Comparison of ENCODE assay signal across 21 cellular contexts in genomic region chr3:160444411-160444810, GRCh38. TPM values are rescaled to one million over a fixed set of nuclear protein-coding genes. Genes with fewer than 3 reads are reported as not detected.
A peak's percentile ranks its signal among the peaks of the same experiment; 100 is the strongest.
DNase-seq lines count a peak whose midpoint lies in the region; ATAC-seq, FAIRE-seq and TF ChIP-seq lines count a peak whose summit lies in the region.
"Had no signal": no experiment of that assay in that cellular context is flagged by ENCODE, and none has a peak within 500 bp of the region (broad histone marks: within the 10 kb centered on the region; RNA-seq: fewer than 3 reads in every experiment).

No MANE protein-coding gene starts in this region.

- dilution Hi-C loops in mammary epithelial cell (cut with HindIII; ENCODE audit: low sequenced_read_pairs): loop anchor here (5.0 kb wide), 1 partner anchor 37 kb away; no protein-coding TSS in a partner anchor

- H4K20me1 ChIP-seq in mammary epithelial cell (ENCODE audit: insufficient read depth, low read length) (no peaks in the 10 kb centered on the region), K562 (replicated peaks; ENCODE audit: control insufficient read depth, insufficient read depth, low read length) (no peaks in the 10 kb centered on the region)

- CTCF ChIA-PET in MCF 10A (lab: Yijun Ruan, JAX) (interaction anchor here (1.0 kb wide), 1 partner anchor 41 kb away, joined by 7 read pairs; no protein-coding TSS in a partner anchor), mammary epithelial cell (lab: Charles Lee; ENCODE audit: low non-redundant PET) (no interaction called here), K562 (lab: Yijun Ruan, JAX; ENCODE audit: low intra/inter-chr PET ratio) (no interaction called here)

- no peak overlapping the region for H3K4me2 ChIP-seq in mammary epithelial cell (ENCODE audit: insufficient read depth, low read depth, low read length)
- H3K4me2 ChIP-seq in K562 (ENCODE audit: insufficient read depth, low read length): no peak overlapping the region
- H3K4me2 ChIP-seq: hepatocyte had no signal

- peak; percentile 55 for FAIRE-seq in K562 (lab: Jason Lieb, UNC)
- FAIRE-seq: GM19239, islet of Langerhans had no signal

- in situ Hi-C loops in mammary epithelial cell (cut with MboI; ENCODE audit: low sequenced_read_pairs in 2 of 2) (no loop called here), K562 (cut with MboI) (no loop called here)

- peak; percentile 8 for DNase-seq in MCF 10A (ENCODE audit: unreplicated experiment)
- no peak for DNase-seq in mammary epithelial cell
- peak; percentile 44 to 76 (median 56) for DNase-seq in K562 (ENCODE audit: extremely low read depth in 1 of 4, low spot score in 3 of 4)
- no peak for DNase-seq in GM20000 (ENCODE audit: low spot score)
- no peak for DNase-seq in NK-92 (lab: John Stamatoyannopoulos, UW; ENCODE audit: unreplicated experiment)
- DNase-seq in activated T-cell treated with anti-CD3 and anti-CD28 coated beads, Interleukin-2, amount 50 U/mL, for 24 hours: no peak
- DNase-seq: activated CD8-positive, alpha-beta T cell treated with anti-CD3 and anti-CD28 coated beads for 36 hours; activated naive CD4-positive, alpha-beta T cell treated with anti-CD3 and anti-CD28 coated beads, Interleukin-2, amount 50 U/mL, for 16 hours; activated T-cell treated with anti-CD3 and anti-CD28 coated beads, Interleukin-2, amount 50 U/mL, for 1 hour; KG1; NCI-H1105; NCI-H2081; NCI-H510A treated with DMSO at 0.1 percent for 48 hours; stimulated activated CD4-positive, alpha-beta T cell treated with anti-CD3 and anti-CD28 coated beads, Interleukin-12 subunit alpha, Interleukin-12 subunit beta, amount 100 ng/mL, for 4 hours had no signal

- H3K27me3 Mint-ChIP-seq in MCF 10A (ENCODE audit: insufficient read depth, unreplicated experiment): no peaks in the 10 kb centered on the region
- H3K27me3 Mint-ChIP-seq in activated T-cell treated with anti-CD3 and anti-CD28 coated beads, Interleukin-2, amount 50 U/mL, for 24 hours: no peaks in the 10 kb centered on the region
- H3K27me3 Mint-ChIP-seq: activated CD8-positive, alpha-beta T cell treated with anti-CD3 and anti-CD28 coated beads for 36 hours had no signal

- no peaks in the 10 kb centered on the region for H3K9me3 Mint-ChIP-seq in MCF 10A (ENCODE audit: unreplicated experiment)
- no peaks in the 10 kb centered on the region for H3K9me3 Mint-ChIP-seq in activated T-cell treated with anti-CD3 and anti-CD28 coated beads, Interleukin-2, amount 50 U/mL, for 24 hours

- WGBS in mammary epithelial cell (ENCODE audit: low coverage, missing lambda C conversion rate): 40% methylated on average over 1 of the region's 1 CpG
- 23% methylated on average over 1 of the region's 1 CpG for WGBS in K562 (ENCODE audit: insufficient coverage, low coverage, missing lambda C conversion rate)

- ATAC-seq in K562 (peak; percentile 69), GM19397 (IDR thresholded peaks at IDR 0.05; ENCODE audit: unreplicated experiment) (no peak)
- ATAC-seq: activated CD8-positive, alpha-beta T cell treated with anti-CD3 and anti-CD28 coated beads for 36 hours; Right ventricle myocardium inferior had no signal

- intact Hi-C loops in MCF 10A (cut with micrococcal nuclease): no loop called here
- intact Hi-C loops in mammary epithelial cell (cut with micrococcal nuclease): no loop called here
- intact Hi-C loops in K562 (cut with micrococcal nuclease): no loop called here

- TF ChIP-seq CTCF in MCF 10A (IDR thresholded peaks at IDR 0.05; ENCODE audit: unreplicated experiment): no peak
- no peak for TF ChIP-seq CTCF in mammary epithelial cell (conservative IDR thresholded peaks at IDR 0.05 in 1 of 2, IDR thresholded peaks at IDR 0.05 in 1 of 2; ENCODE audit: extremely low read depth in 1 of 2, insufficient read depth in 1 of 2, low read depth in 1 of 2, low read length in 2 of 2)
- no peak for TF ChIP-seq CTCF in K562 (IDR thresholded peaks at IDR 0.05 in 2 of 3, conservative IDR thresholded peaks at IDR 0.05 in 1 of 3; ENCODE audit: insufficient read depth in 2 of 3, low read depth in 1 of 3, low read length in 3 of 3)
- TF ChIP-seq CTCF in GM20000 (IDR thresholded peaks at IDR 0.05; ENCODE audit: extremely low read depth, missing control alignments): no peak

- H3K4me3 ChIP-seq in mammary epithelial cell (replicated peaks in 1 of 3; ENCODE audit: insufficient read depth in 1 of 3, low read depth in 2 of 3, low read length in 3 of 3): no peak overlapping the region
- no peak overlapping the region for H3K4me3 ChIP-seq in K562
- H3K4me3 ChIP-seq: HAP-1, hepatocyte had no signal

- H3K27ac ChIP-seq in mammary epithelial cell (ENCODE audit: insufficient read depth, low read depth, low read length) (no peak overlapping the region), K562 (ENCODE audit: extremely low read depth, low read depth, low read length) (peak overlapping the region; percentile 35)
- H3K27ac ChIP-seq: hepatocyte had no signal

- peaks cover 20% of the 10 kb centered on the region for H3K36me3 Mint-ChIP-seq in MCF 10A (ENCODE audit: insufficient read depth, unreplicated experiment)
- peaks cover 87% of the 10 kb centered on the region for H3K36me3 Mint-ChIP-seq in activated T-cell treated with anti-CD3 and anti-CD28 coated beads, Interleukin-2, amount 50 U/mL, for 24 hours (ENCODE audit: low read depth)

- H3K4me1 Mint-ChIP-seq in MCF 10A (ENCODE audit: insufficient read depth, unreplicated experiment): peaks cover 5% of the 10 kb centered on the region
- H3K4me1 Mint-ChIP-seq in activated T-cell treated with anti-CD3 and anti-CD28 coated beads, Interleukin-2, amount 50 U/mL, for 24 hours (ENCODE audit: low read depth): peaks cover 52% of the 10 kb centered on the region

- TF ChIP-seq EP300 in Ishikawa (IDR thresholded peaks at IDR 0.05; ENCODE audit: borderline replicate concordance): no peak
- TF ChIP-seq EP300 in K562 (IDR thresholded peaks at IDR 0.05; ENCODE audit: low read length): no peak

- H3K9ac ChIP-seq in mammary epithelial cell (ENCODE audit: insufficient read depth, low read length) (no peak overlapping the region), K562 (ENCODE audit: insufficient read depth in 1 of 2, low read depth in 2 of 2, low read length in 2 of 2) (no peak overlapping the region)

- BruUV-seq in MCF 10A (replicated peaks; lab: Mats Ljungman, UMichigan): no TSS peak
- BruUV-seq in mammary epithelial cell (replicated peaks; lab: Mats Ljungman, UMichigan): no TSS peak
- no TSS peak for BruUV-seq in K562 (replicated peaks; lab: Mats Ljungman, UMichigan)

- H3K4me1 ChIP-seq in mammary epithelial cell (ENCODE audit: insufficient read depth, low read length) (peaks cover 3% of the 10 kb centered on the region), K562 (replicated peaks in 1 of 2; ENCODE audit: control insufficient read depth in 2 of 2, insufficient read depth in 2 of 2, low read length in 2 of 2) (peaks cover 11 to 15% of the 10 kb centered on the region in 2 experiments; a peak in 4 of 5 replicates)
- H3K4me1 ChIP-seq: HAP-1 had no signal

- H2AFZ ChIP-seq in mammary epithelial cell (ENCODE audit: low read depth, low read length): no peak overlapping the region
- no peak overlapping the region for H2AFZ ChIP-seq in K562 (ENCODE audit: low read depth, low read length)
- H2AFZ ChIP-seq: hepatocyte had no signal

- H3K9me1 ChIP-seq in K562 (ENCODE audit: control insufficient read depth, insufficient read depth, low read length): no peaks in the 10 kb centered on the region

- no peak for TF ChIP-seq RAD21 in Ishikawa (IDR thresholded peaks at IDR 0.05; ENCODE audit: low read depth)
- TF ChIP-seq RAD21 in K562 (CRISPR knock-in tag; conservative IDR thresholded peaks at IDR 0.05 in 1 of 2, IDR thresholded peaks at IDR 0.05 in 1 of 2): no peak

- H3K27me3 ChIP-seq in mammary epithelial cell (ENCODE audit: insufficient read depth, low read length) (no peaks in the 10 kb centered on the region), K562 (ENCODE audit: control insufficient read depth in 2 of 2, insufficient read depth in 2 of 2, low read length in 2 of 2) (no peaks in the 10 kb centered on the region)
- H3K27me3 ChIP-seq: hepatocyte had no signal

- no peak; the same call in 1 of the 2 replicates for TF ChIP-seq POLR2A in K562 (conservative IDR thresholded peaks at IDR 0.05)

- H3K36me3 ChIP-seq in mammary epithelial cell (ENCODE audit: insufficient read depth, low read length): peaks cover 15% of the 10 kb centered on the region
- H3K36me3 ChIP-seq in K562 (ENCODE audit: control insufficient read depth, insufficient read depth, low read length): peaks cover 65% of the 10 kb centered on the region
- H3K36me3 ChIP-seq: HAP-1 had no signal

- no peak overlapping the region for H3K27ac Mint-ChIP-seq in MCF 10A (ENCODE audit: low read depth, unreplicated experiment)
- H3K27ac Mint-ChIP-seq in activated T-cell treated with anti-CD3 and anti-CD28 coated beads, Interleukin-2, amount 50 U/mL, for 24 hours: no peak overlapping the region
- H3K27ac Mint-ChIP-seq: activated CD8-positive, alpha-beta T cell treated with anti-CD3 and anti-CD28 coated beads for 36 hours had no signal

- POLR2A ChIA-PET in MCF 10A (lab: Yijun Ruan, JAX) (interaction anchor here (0.7 to 1.3 kb wide), 4 partner anchors 9 to 44 kb away, joined by 3 to 8 read pairs (median 6); no protein-coding TSS in a partner anchor), K562 (lab: Yijun Ruan, JAX) (interaction anchor here (1.5 to 2.1 kb wide), 2 partner anchors 9 to 35 kb away, joined by 5 to 6 read pairs; no protein-coding TSS in a partner anchor)

- H3K9me3 ChIP-seq in mammary epithelial cell (replicated peaks; ENCODE audit: insufficient read depth, low read length) (no peaks in the 10 kb centered on the region), K562 (replicated peaks; ENCODE audit: control insufficient read depth, insufficient read depth, low read depth, low read length) (no peaks in the 10 kb centered on the region)
- H3K9me3 ChIP-seq: HAP-1 had no signal

- H3K79me2 ChIP-seq in mammary epithelial cell (ENCODE audit: insufficient read depth, low read length): peaks cover 88% of the 10 kb centered on the region
- peaks cover 100% of the 10 kb centered on the region for H3K79me2 ChIP-seq in K562 (ENCODE audit: control insufficient read depth, insufficient read depth, low read length)

- H3K4me3 Mint-ChIP-seq in MCF 10A (ENCODE audit: unreplicated experiment): no peak overlapping the region
- H3K4me3 Mint-ChIP-seq in activated T-cell treated with anti-CD3 and anti-CD28 coated beads, Interleukin-2, amount 50 U/mL, for 24 hours: no peak overlapping the region
- H3K4me3 Mint-ChIP-seq: activated CD8-positive, alpha-beta T cell treated with anti-CD3 and anti-CD28 coated beads for 36 hours had no signal

RNA-seq across cellular contexts. Expression of gene TRIM59, which starts 5.2 kb away (rescaled TPM):
- total RNA-seq in MCF 10A (2022) (12.1 and 15.1 TPM in 2 replicates), mammary epithelial cell (10 to 100 TPM in 1 of 2 donors, 1 to 10 TPM in 1; 9.7 to 15.2 TPM), K562 (2014; rRNA removed) (20.7 and 22.7 TPM in 2 replicates), K562 (2014; rRNA removed; fragmentation: Illumina TruSeq; extraction: Trizol) (41.8 and 52.0 TPM in 2 replicates), K562 (2015; rRNA removed; fragmentation: Illumina TruSeq; extraction: Trizol) (34.8 and 35.6 TPM in 2 replicates), K562 (2021) (29.9 and 33.0 TPM in 2 replicates)
- polyA plus RNA-seq in mammary epithelial cell (4.9 TPM), K562 (2011; rRNA removed) (44.3 and 47.7 TPM in 2 replicates), K562 (2014; fragmentation: Illumina TruSeq; extraction: Trizol) (29.8 and 35.5 TPM in 2 replicates), K562 (2014; fragmentation: Nextera tagmentation; extraction: Ambion mirVana) (100 to 1,000 TPM in 1 of 2 experiments, 10 to 100 TPM in 1; 34.1 to 101 TPM), K562 (2014; rRNA removed) (16.4 and 16.8 TPM in 2 replicates)
- polyA minus RNA-seq in mammary epithelial cell: 19.1 TPM
- total RNA-seq in K562 (2011; cell fraction: chromatin; rRNA removed; ENCODE audit: low replicate concordance): 21.5 and 60.7 TPM in 2 replicates
- total RNA-seq in K562 (2011; cell fraction: nucleolus; rRNA removed): 11.2 and 16.4 TPM in 2 replicates
- 32.6 and 56.4 TPM in 2 replicates for total RNA-seq in K562 (2011; cell fraction: nucleoplasm; rRNA removed)
- polyA plus RNA-seq in K562 (2011; cell fraction: cytosol; rRNA removed): 7.5 and 16.2 TPM in 2 replicates
- polyA plus RNA-seq in K562 (2011; cell fraction: nucleus; rRNA removed): 17.6 and 24.2 TPM in 2 replicates
- polyA plus RNA-seq in K562 (2012): 18.5 and 20.9 TPM in 2 replicates
- polyA minus RNA-seq in K562 (2011; rRNA and poly(A)+ RNA removed): 41.9 and 51.8 TPM in 2 replicates
- polyA minus RNA-seq in K562 (2011; cell fraction: cytosol; rRNA and poly(A)+ RNA removed): 16.0 and 29.1 TPM in 2 replicates
- polyA minus RNA-seq in K562 (2011; cell fraction: nucleus; rRNA and poly(A)+ RNA removed): 15.1 and 25.3 TPM in 2 replicates

RNA-seq across cellular contexts. Expression of gene SMC4, which starts 45.0 kb away (rescaled TPM):
- 89.3 and 116 TPM in 2 replicates for total RNA-seq in MCF 10A (2022)
- 10 to 100 TPM; 16.8 to 91.2 TPM for total RNA-seq in mammary epithelial cell
- polyA plus RNA-seq in mammary epithelial cell: 35.7 TPM
- 11.1 TPM for polyA minus RNA-seq in mammary epithelial cell
- 157 and 734 TPM in 2 replicates for total RNA-seq in K562 (2011; cell fraction: chromatin; rRNA removed; ENCODE audit: low replicate concordance)
- total RNA-seq in K562 (2011; cell fraction: nucleolus; rRNA removed): 85.2 and 108 TPM in 2 replicates
- 165 and 177 TPM in 2 replicates for total RNA-seq in K562 (2011; cell fraction: nucleoplasm; rRNA removed)
- 145 and 201 TPM in 2 replicates for total RNA-seq in K562 (2014; rRNA removed)
- total RNA-seq in K562 (2014; rRNA removed; fragmentation: Illumina TruSeq; extraction: Trizol): 271 and 309 TPM in 2 replicates
- 270 and 326 TPM in 2 replicates for total RNA-seq in K562 (2015; rRNA removed; fragmentation: Illumina TruSeq; extraction: Trizol)
- total RNA-seq in K562 (2021): 162 and 176 TPM in 2 replicates
- polyA plus RNA-seq in K562 (2011; rRNA removed): 98.2 and 136 TPM in 2 replicates
- polyA plus RNA-seq in K562 (2011; cell fraction: cytosol; rRNA removed): 45.7 and 51.3 TPM in 2 replicates
- 207 and 208 TPM in 2 replicates for polyA plus RNA-seq in K562 (2011; cell fraction: nucleus; rRNA removed)
- polyA plus RNA-seq in K562 (2012): 125 and 136 TPM in 2 replicates
- polyA plus RNA-seq in K562 (2014; fragmentation: Illumina TruSeq; extraction: Trizol): 233 and 347 TPM in 2 replicates
- polyA plus RNA-seq in K562 (2014; fragmentation: Nextera tagmentation; extraction: Ambion mirVana): 100 to 1,000 TPM in 1 of 2 experiments, 10 to 100 TPM in 1; 87.9 to 105 TPM
- polyA plus RNA-seq in K562 (2014; rRNA removed): 185 and 198 TPM in 2 replicates
- polyA minus RNA-seq in K562 (2011; rRNA and poly(A)+ RNA removed): 113 and 150 TPM in 2 replicates
- 38.2 and 42.8 TPM in 2 replicates for polyA minus RNA-seq in K562 (2011; cell fraction: cytosol; rRNA and poly(A)+ RNA removed)
- polyA minus RNA-seq in K562 (2011; cell fraction: nucleus; rRNA and poly(A)+ RNA removed): 168 and 288 TPM in 2 replicates

RNA-seq across cellular contexts. Expression of gene IFT80, which starts 45.4 kb away (rescaled TPM):
- total RNA-seq in MCF 10A (2022) (22.6 and 29.0 TPM in 2 replicates), mammary epithelial cell (10 to 100 TPM; 21.2 to 35.3 TPM), K562 (2014; rRNA removed) (7.5 and 9.5 TPM in 2 replicates), K562 (2014; rRNA removed; fragmentation: Illumina TruSeq; extraction: Trizol) (18.7 and 22.0 TPM in 2 replicates), K562 (2015; rRNA removed; fragmentation: Illumina TruSeq; extraction: Trizol) (17.0 and 17.6 TPM in 2 replicates), K562 (2021) (13.2 and 13.4 TPM in 2 replicates)
- polyA plus RNA-seq in mammary epithelial cell (8.2 TPM), K562 (2011; rRNA removed) (13.1 and 20.9 TPM in 2 replicates), K562 (2014; fragmentation: Illumina TruSeq; extraction: Trizol) (13.6 and 16.4 TPM in 2 replicates), K562 (2014; fragmentation: Nextera tagmentation; extraction: Ambion mirVana) (1 to 10 TPM; 6.7 to 7.2 TPM), K562 (2014; rRNA removed) (14.3 and 21.1 TPM in 2 replicates)
- polyA minus RNA-seq in mammary epithelial cell: 8.6 TPM
- total RNA-seq in K562 (2011; cell fraction: chromatin; rRNA removed; ENCODE audit: low replicate concordance): 18.4 and 50.8 TPM in 2 replicates
- 3.5 and 8.6 TPM in 2 replicates for total RNA-seq in K562 (2011; cell fraction: nucleolus; rRNA removed)
- 11.1 and 17.0 TPM in 2 replicates for total RNA-seq in K562 (2011; cell fraction: nucleoplasm; rRNA removed)
- polyA plus RNA-seq in K562 (2011; cell fraction: cytosol; rRNA removed): 1.6 and 3.7 TPM in 2 replicates
- 16.0 and 16.4 TPM in 2 replicates for polyA plus RNA-seq in K562 (2011; cell fraction: nucleus; rRNA removed)
- polyA plus RNA-seq in K562 (2012): 18.4 and 20.6 TPM in 2 replicates
- polyA minus RNA-seq in K562 (2011; rRNA and poly(A)+ RNA removed): 12.7 and 17.3 TPM in 2 replicates
- polyA minus RNA-seq in K562 (2011; cell fraction: cytosol; rRNA and poly(A)+ RNA removed): 2.5 and 5.2 TPM in 2 replicates
- polyA minus RNA-seq in K562 (2011; cell fraction: nucleus; rRNA and poly(A)+ RNA removed): 12.5 and 22.4 TPM in 2 replicates

Comparison
In these comparisons a context has a peak if more than half of its experiments do, and no peak if none do; other contexts are left out.
1. DNase-seq: peak in MCF 10A (single experiment) and K562 (4 of 4); none in mammary epithelial cell (single experiment), GM20000 (single experiment), NK-92 (single experiment) and activated T-cell treated with anti-CD3 and anti-CD28 coated beads, Interleukin-2, amount 50 U/mL, for 24 hours (single experiment).